ENCODE assay signal across 13 cellular contexts in the genomic region with DNA sequence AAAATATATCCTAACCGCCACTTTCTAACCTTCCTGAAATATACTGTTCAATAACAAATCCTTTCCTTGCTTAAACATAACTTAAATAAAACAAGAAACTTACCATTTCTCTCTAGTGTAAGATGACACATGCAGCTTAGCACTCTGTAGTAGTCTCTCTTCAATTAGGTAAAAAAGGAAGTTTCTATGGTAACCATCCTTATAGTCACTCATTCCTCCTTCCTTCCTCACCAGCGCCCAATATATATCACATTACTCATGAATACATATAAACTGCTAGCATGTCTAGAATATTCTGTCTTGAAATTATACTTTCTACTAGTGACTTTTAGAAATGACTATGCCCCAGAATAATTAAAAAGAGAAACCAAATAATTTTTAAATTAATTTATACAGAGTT.
DNase-seq lines count a peak whose midpoint lies in the region; ATAC-seq and TF ChIP-seq lines count a peak whose summit lies in the region.
"Had no signal": no experiment of that assay in that cellular context is flagged by ENCODE, and none has a peak within 500 bp of the region (broad histone marks: within the 10 kb centered on the region; RNA-seq: fewer than 3 reads in every experiment).

No MANE protein-coding gene starts in this region.

- DNase-seq in A673 (ENCODE audit: low spot score) (peak; percentile 1), HS-27A (ENCODE audit: low read depth) (peak; percentile 20), amniotic stem cell (lab: John Stamatoyannopoulos, UW) (peak; percentile 83), glomerular visceral epithelial cell (ENCODE audit: extremely low spot score) (peak; percentile 52), GDM1 (lab: John Stamatoyannopoulos, UW) (no peak), HuH-7 (ENCODE audit: low spot score) (no peak), NCI-H82 treated with DMSO at 0.1 percent for 48 hours (lab: John Stamatoyannopoulos, UW; ENCODE audit: unreplicated experiment) (no peak)
- DNase-seq: NCI-H345; SHP77; stimulated activated CD8-positive, alpha-beta memory T cell treated with anti-CD3 and anti-CD28 coated beads, Interleukin-4, amount 100 ng/mL, for 48 hours; transverse colon had no signal

- no TSS peak for BruUV-seq in A673 (replicated peaks; lab: Mats Ljungman, UMichigan)

- no peak for TF ChIP-seq CTCF in A673 (conservative IDR thresholded peaks at IDR 0.05; ENCODE audit: low read depth, low read length)

- H3K27ac ChIP-seq in A673 (ENCODE audit: low read depth, low read length, poor library complexity, severe bottlenecking), result no peak overlapping the region
- H3K27ac ChIP-seq: transverse colon had no signal

- intact Hi-C loops in A673 (cut with micrococcal nuclease; ENCODE audit: unreplicated experiment), result no loop called here

- no peaks in the 10 kb centered on the region for H3K9me3 ChIP-seq in A673 (ENCODE audit: low read depth, low read length, poor library complexity, severe bottlenecking)
- H3K9me3 ChIP-seq: transverse colon had no signal

- H3K27me3 ChIP-seq in A673 (replicated peaks; ENCODE audit: insufficient read depth, low read depth, low read length, poor library complexity), result no peaks in the 10 kb centered on the region
- H3K27me3 ChIP-seq: transverse colon had no signal

- ATAC-seq in GM18520 (IDR thresholded peaks at IDR 0.05; ENCODE audit: unreplicated experiment), result no peak
- ATAC-seq: GM12878 had no signal

- H3K4me3 ChIP-seq in A673 (ENCODE audit: low read depth, low read length, poor library complexity, severe bottlenecking), result no peak overlapping the region
- H3K4me3 ChIP-seq: GM12878, transverse colon had no signal

- no peaks in the 10 kb centered on the region for H3K4me1 ChIP-seq in A673 (ENCODE audit: insufficient read depth, low read length, poor library complexity, severe bottlenecking)
- H3K4me1 ChIP-seq: transverse colon had no signal

- no peaks in the 10 kb centered on the region for H3K36me3 ChIP-seq in A673 (ENCODE audit: insufficient read depth, low read length, poor library complexity, severe bottlenecking)
- H3K36me3 ChIP-seq: transverse colon had no signal

- CTCF ChIA-PET in A673 (lab: Charles Lee), result no interaction called here

- POLR2A ChIA-PET in A673 (lab: Charles Lee; ENCODE audit: low non-redundant PET), result no interaction called here

Comparison
In these comparisons a context has a peak if more than half of its experiments do, and no peak if none do; other contexts are left out.
1. DNase-seq: peak in A673 (single experiment), HS-27A (single experiment), amniotic stem cell (single experiment) and glomerular visceral epithelial cell (single experiment); none in GDM1 (single experiment), HuH-7 (single experiment) and NCI-H82 treated with DMSO at 0.1 percent for 48 hours (single experiment).